In the genomic region with DNA sequence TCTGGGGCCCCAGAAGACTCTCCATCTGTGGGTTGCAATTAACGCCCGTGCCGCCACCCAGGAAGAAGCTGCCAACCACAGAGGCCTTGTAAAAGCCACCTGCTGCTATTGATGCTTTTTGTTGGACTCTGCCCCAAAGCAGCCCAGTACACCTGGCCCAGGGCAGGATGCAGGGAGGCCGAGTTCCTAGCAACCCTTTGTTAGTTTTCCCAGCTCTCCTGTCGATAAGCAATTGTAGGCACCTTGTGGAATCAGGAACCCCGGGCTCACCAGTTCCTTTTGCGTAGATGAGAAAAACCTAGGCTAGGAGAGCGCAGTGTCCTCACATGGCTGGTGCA, we compare ENCODE assay signal across 10 cellular contexts.
A peak's percentile ranks its signal among the peaks of the same experiment; 100 is the strongest.
DNase-seq lines count a peak whose midpoint lies in the region; ATAC-seq, FAIRE-seq and TF ChIP-seq lines count a peak whose summit lies in the region.
"Had no signal": no experiment of that assay in that cellular context is flagged by ENCODE, and none has a peak within 500 bp of the region (broad histone marks: within the 10 kb centered on the region; RNA-seq: fewer than 3 reads in every experiment).

No MANE protein-coding gene starts in this region.

- H3K4me2 ChIP-seq in K562 (ENCODE audit: insufficient read depth, low read length) = peak overlapping the region; percentile 61; the same call in 1 of the 2 replicates
- H3K4me2 ChIP-seq: A549 had no signal

- H3K27me3 ChIP-seq in K562 (ENCODE audit: control insufficient read depth in 2 of 2, insufficient read depth in 2 of 2, low read length in 2 of 2) = no peaks in the 10 kb centered on the region
- no peaks in the 10 kb centered on the region for H3K27me3 ChIP-seq in pancreas

- intact Hi-C loops in K562 (cut with micrococcal nuclease) (no loop called here), pancreas (cut with DNase I) (no loop called here)

- POLR2A ChIA-PET in K562 (lab: Yijun Ruan, JAX) = no interaction called here

- in situ Hi-C loops in K562 (cut with MboI) = loop anchor here (5.0 kb wide), 1 partner anchor 243 kb away; no protein-coding TSS in a partner anchor

- H3K9ac ChIP-seq in K562 (ENCODE audit: insufficient read depth in 1 of 2, low read depth in 2 of 2, low read length in 2 of 2) = no peak overlapping the region; a peak in 1 of 4 replicates

- ATAC-seq in K562 (no peak), pancreas (peak; percentile 64 to 90 (median 83)), GM19455 (IDR thresholded peaks at IDR 0.05; ENCODE audit: unreplicated experiment) (no peak)

- CTCF ChIA-PET in K562 (lab: Yijun Ruan, JAX; ENCODE audit: low intra/inter-chr PET ratio) = no interaction called here

- peak; percentile 90 for DNase-seq in NCI-H1105 treated with DMSO at 0.1 percent for 48 hours (lab: John Stamatoyannopoulos, UW)
- DNase-seq in NCI-H1105 (lab: John Stamatoyannopoulos, UW) = no peak
- DNase-seq in NCI-H1092 treated with DMSO at 0.1 percent for 48 hours (lab: John Stamatoyannopoulos, UW) = peak; percentile 91
- DNase-seq in K562 (ENCODE audit: extremely low read depth in 1 of 4, low spot score in 3 of 4) = no peak
- peak in 1 of 6 donors; percentile 61 for DNase-seq in pancreas
- no peak for DNase-seq in NOMO-1 treated with dmso at 0.1 percent for 144 hours (lab: John Stamatoyannopoulos, UW; ENCODE audit: unreplicated experiment)
- no peak for DNase-seq in nucleus accumbens (lab: John Stamatoyannopoulos, UW)
- DNase-seq: HFFc6 had no signal

- no peak for TF ChIP-seq EP300 in K562 (IDR thresholded peaks at IDR 0.05; ENCODE audit: low read length)

- H3K9me1 ChIP-seq in K562 (ENCODE audit: control insufficient read depth, insufficient read depth, low read length) = no peaks in the 10 kb centered on the region

- WGBS in K562 (ENCODE audit: insufficient coverage, low coverage, missing lambda C conversion rate) = 94% methylated on average over 8 of the region's 8 CpGs
- 34 to 48% methylated on average over 8 of the region's 8 CpGs for WGBS in pancreas, 2 donors

- BruUV-seq in K562 (replicated peaks; lab: Mats Ljungman, UMichigan) = no TSS peak

- no peaks in the 10 kb centered on the region for H3K79me2 ChIP-seq in K562 (ENCODE audit: control insufficient read depth, insufficient read depth, low read length)

- no peak for TF ChIP-seq RAD21 in K562 (CRISPR knock-in tag; conservative IDR thresholded peaks at IDR 0.05 in 1 of 2, IDR thresholded peaks at IDR 0.05 in 1 of 2)

- TF ChIP-seq CTCF in K562 (IDR thresholded peaks at IDR 0.05 in 2 of 3, conservative IDR thresholded peaks at IDR 0.05 in 1 of 3; ENCODE audit: insufficient read depth in 2 of 3, low read depth in 1 of 3, low read length in 3 of 3) (no peak), pancreas (IDR thresholded peaks at IDR 0.05) (no peak)

- H3K9me3 ChIP-seq in K562 (replicated peaks; ENCODE audit: control insufficient read depth, insufficient read depth, low read depth, low read length) = peaks cover 26% of the 10 kb centered on the region
- no peaks in the 10 kb centered on the region for H3K9me3 ChIP-seq in pancreas

- H3K4me1 ChIP-seq in K562 (replicated peaks in 1 of 2; ENCODE audit: control insufficient read depth in 2 of 2, insufficient read depth in 2 of 2, low read length in 2 of 2) = peaks cover 14 to 18% of the 10 kb centered on the region in 2 experiments; a peak in 4 of 5 replicates
- no peaks in the 10 kb centered on the region for H3K4me1 ChIP-seq in pancreas
- H3K4me1 ChIP-seq: A549 had no signal

- no peak for FAIRE-seq in K562 (lab: Jason Lieb, UNC)
- FAIRE-seq in pancreas (lab: Jason Lieb, UNC) = no peak
- FAIRE-seq: A549 had no signal

- peak overlapping the region; percentile 85 for H3K27ac ChIP-seq in K562 (ENCODE audit: extremely low read depth, low read depth, low read length)
- peak overlapping the region in 1 of 4 donors; percentile 4 for H3K27ac ChIP-seq in pancreas
- H3K27ac ChIP-seq: A549 had no signal

- H3K36me3 ChIP-seq in K562 (ENCODE audit: control insufficient read depth, insufficient read depth, low read length) (peaks cover 87% of the 10 kb centered on the region), pancreas (peaks cover 0 to 18% (median 0%) of the 10 kb centered on the region in 3 donors)

- no peak overlapping the region for H2AFZ ChIP-seq in K562 (ENCODE audit: low read depth, low read length)

- TF ChIP-seq POLR2A in K562 (conservative IDR thresholded peaks at IDR 0.05) = no peak

- no peaks in the 10 kb centered on the region for H4K20me1 ChIP-seq in K562 (replicated peaks; ENCODE audit: control insufficient read depth, insufficient read depth, low read length)

- H3K4me3 ChIP-seq in K562 (no peak overlapping the region), pancreas (no peak overlapping the region)
- H3K4me3 ChIP-seq: A549 had no signal

TF ChIP-seq in K562, 482 proteins besides CTCF, POLR2A, EP300 and RAD21:
- no peak for TF ChIP-seq ATF3 (IDR thresholded peaks at IDR 0.05)
- no peak for TF ChIP-seq ATF3 (CRISPR knock-in tag; conservative IDR thresholded peaks at IDR 0.05)
- TF ChIP-seq PHB (CRISPR knock-in tag; IDR thresholded peaks at IDR 0.05) = no peak
- no peak for TF ChIP-seq MYNN (IDR thresholded peaks at IDR 0.05)
- no peak for TF ChIP-seq MYNN (CRISPR knock-in tag; IDR thresholded peaks at IDR 0.05)
- no peak for TF ChIP-seq SNIP1 (IDR thresholded peaks at IDR 0.05; ENCODE audit: low read depth)
- TF ChIP-seq UBTF (IDR thresholded peaks at IDR 0.05; ENCODE audit: borderline replicate concordance in 1 of 2, low read depth in 2 of 2, low read length in 2 of 2) = no peak
- no peak for TF ChIP-seq HNRNPUL1 (IDR thresholded peaks at IDR 0.05; ENCODE audit: low read length)

Comparison
In these comparisons a context has a peak if more than half of its experiments do, and no peak if none do; other contexts are left out.
1. DNase-seq: peak in NCI-H1105 treated with DMSO at 0.1 percent for 48 hours (single experiment) and NCI-H1092 treated with DMSO at 0.1 percent for 48 hours (single experiment); none in NCI-H1105 (single experiment), K562 (0 of 4), NOMO-1 treated with dmso at 0.1 percent for 144 hours (single experiment) and nucleus accumbens (0 of 56).
2. ATAC-seq: peak in pancreas (4 of 4); none in K562 (single experiment) and GM19455 (single experiment).